1 cellular context compared by ENCODE assay signal in the genomic region with DNA sequence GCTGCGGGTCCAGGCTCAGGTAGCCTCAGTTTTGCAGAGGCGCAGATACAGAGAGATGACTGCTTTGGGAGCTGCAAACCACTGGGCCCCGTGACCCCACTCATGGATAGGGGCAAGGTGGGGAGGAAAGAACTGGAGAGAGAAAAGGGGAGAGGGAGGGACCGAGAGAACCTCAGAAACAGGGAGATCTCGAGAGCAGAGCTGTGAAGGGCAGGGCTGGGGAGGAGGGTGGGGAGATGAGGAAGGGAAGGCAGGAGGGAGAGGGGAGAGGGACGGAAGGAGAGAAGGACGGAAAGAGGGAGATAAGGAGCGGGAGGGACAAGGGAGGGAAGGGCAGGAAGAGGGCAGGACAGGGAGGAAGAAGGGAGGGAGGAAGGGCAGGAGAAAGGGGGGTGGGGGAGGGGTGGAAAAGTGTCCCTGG.
TF ChIP-seq lines count a peak whose summit lies in the region.

No MANE protein-coding gene starts in this region.

TF ChIP-seq in K562, 482 proteins besides CTCF, POLR2A, EP300 and RAD21 (continued from another document and continues in another):
- TF ChIP-seq, protein P1, sequence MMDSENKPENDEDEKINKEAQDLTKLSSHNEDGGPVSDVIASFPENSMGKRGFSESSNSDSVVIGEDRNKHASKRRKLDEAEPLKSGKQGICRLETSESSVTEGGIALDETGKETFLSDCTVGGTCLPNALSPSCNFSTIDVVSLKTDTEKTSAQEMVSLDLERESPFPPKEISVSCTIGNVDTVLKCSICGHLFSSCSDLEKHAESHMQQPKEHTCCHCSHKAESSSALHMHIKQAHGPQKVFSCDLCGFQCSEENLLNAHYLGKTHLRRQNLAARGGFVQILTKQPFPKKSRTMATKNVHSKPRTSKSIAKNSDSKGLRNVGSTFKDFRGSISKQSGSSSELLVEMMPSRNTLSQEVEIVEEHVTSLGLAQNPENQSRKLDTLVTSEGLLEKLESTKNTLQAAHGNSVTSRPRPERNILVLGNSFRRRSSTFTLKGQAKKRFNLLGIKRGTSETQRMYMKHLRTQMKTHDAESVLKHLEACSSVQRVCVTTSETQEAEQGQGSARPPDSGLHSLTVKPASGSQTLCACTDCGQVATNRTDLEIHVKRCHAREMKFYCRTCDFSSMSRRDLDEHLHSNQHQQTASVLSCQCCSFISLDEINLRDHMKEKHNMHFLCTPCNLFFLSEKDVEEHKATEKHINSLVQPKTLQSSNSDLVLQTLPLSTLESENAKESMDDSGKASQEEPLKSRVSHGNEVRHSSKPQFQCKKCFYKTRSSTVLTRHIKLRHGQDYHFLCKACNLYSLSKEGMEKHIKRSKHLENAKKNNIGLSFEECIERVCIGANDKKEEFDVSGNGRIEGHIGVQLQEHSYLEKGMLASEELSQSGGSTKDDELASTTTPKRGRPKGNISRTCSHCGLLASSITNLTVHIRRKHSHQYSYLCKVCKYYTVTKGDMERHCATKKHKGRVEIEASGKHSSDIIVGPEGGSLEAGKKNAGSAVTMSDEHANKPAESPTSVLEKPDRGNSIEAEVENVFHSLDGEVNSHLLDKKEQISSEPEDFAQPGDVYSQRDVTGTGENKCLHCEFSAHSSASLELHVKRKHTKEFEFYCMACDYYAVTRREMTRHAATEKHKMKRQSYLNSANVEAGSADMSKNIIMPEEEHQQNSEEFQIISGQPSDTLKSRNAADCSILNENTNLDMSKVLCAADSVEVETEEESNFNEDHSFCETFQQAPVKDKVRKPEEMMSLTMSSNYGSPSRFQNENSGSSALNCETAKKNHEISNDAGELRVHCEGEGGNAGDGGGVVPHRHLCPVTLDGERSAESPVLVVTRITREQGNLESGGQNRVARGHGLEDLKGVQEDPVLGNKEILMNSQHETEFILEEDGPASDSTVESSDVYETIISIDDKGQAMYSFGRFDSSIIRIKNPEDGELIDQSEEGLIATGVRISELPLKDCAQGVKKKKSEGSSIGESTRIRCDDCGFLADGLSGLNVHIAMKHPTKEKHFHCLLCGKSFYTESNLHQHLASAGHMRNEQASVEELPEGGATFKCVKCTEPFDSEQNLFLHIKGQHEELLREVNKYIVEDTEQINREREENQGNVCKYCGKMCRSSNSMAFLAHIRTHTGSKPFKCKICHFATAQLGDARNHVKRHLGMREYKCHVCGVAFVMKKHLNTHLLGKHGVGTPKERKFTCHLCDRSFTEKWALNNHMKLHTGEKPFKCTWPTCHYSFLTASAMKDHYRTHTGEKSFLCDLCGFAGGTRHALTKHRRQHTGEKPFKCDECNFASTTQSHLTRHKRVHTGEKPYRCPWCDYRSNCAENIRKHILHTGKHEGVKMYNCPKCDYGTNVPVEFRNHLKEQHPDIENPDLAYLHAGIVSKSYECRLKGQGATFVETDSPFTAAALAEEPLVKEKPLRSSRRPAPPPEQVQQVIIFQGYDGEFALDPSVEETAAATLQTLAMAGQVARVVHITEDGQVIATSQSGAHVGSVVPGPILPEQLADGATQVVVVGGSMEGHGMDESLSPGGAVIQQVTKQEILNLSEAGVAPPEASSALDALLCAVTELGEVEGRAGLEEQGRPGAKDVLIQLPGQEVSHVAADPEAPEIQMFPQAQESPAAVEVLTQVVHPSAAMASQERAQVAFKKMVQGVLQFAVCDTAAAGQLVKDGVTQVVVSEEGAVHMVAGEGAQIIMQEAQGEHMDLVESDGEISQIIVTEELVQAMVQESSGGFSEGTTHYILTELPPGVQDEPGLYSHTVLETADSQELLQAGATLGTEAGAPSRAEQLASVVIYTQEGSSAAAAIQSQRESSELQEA (IDR thresholded peaks at IDR 0.05; ENCODE audit: low read depth), result peak; percentile 64
- TF ChIP-seq SRF (CRISPR knock-in tag; IDR thresholded peaks at IDR 0.05) (no peak), CREB1 (IDR thresholded peaks at IDR 0.05) (no peak), CREB1 (CRISPR knock-in tag; IDR thresholded peaks at IDR 0.05) (no peak), CBFB (CRISPR knock-in tag; IDR thresholded peaks at IDR 0.05) (no peak), MTA3 (IDR thresholded peaks at IDR 0.05; ENCODE audit: borderline replicate concordance) (no peak), SNIP1 (IDR thresholded peaks at IDR 0.05; ENCODE audit: low read depth) (no peak), HNRNPH1 (optimal IDR thresholded peaks at IDR 0.05; ENCODE audit: low read depth, low read length) (no peak), CHD2 (IDR thresholded peaks at IDR 0.05; ENCODE audit: low read depth, low read length) (no peak), SMARCE1 (IDR thresholded peaks at IDR 0.05) (0 out of 2 replicates have a peak, but pooled peaks have one; percentile 27), ETV1 (tag; conservative IDR thresholded peaks at IDR 0.05; ENCODE audit: low read depth) (peak; percentile 91), SMARCB1 (IDR thresholded peaks at IDR 0.05; ENCODE audit: insufficient read length, low read depth) (no peak), DPF2 (IDR thresholded peaks at IDR 0.05) (peak; percentile 49; the same call in 1 of the 2 replicates), TFAM (CRISPR knock-in tag; conservative IDR thresholded peaks at IDR 0.05) (no peak), HDAC1 (IDR thresholded peaks at IDR 0.05) (peak in 1 of 2 experiments; percentile 88; a peak in 2 of 4 replicates), E2F3 (CRISPR knock-in tag; IDR thresholded peaks at IDR 0.05) (no peak), EZH2 (IDR thresholded peaks at IDR 0.05; ENCODE audit: borderline replicate concordance, low read depth, low read length) (no peak), ZC3H8 (IDR thresholded peaks at IDR 0.05) (no peak), DDX20 (tag; IDR thresholded peaks at IDR 0.05; ENCODE audit: low read depth) (no peak), MECOM (CRISPR knock-in tag; IDR thresholded peaks at IDR 0.05) (no peak), JUNB (CRISPR knock-in tag; conservative IDR thresholded peaks at IDR 0.05) (no peak), ZNF707 (CRISPR knock-in tag; conservative IDR thresholded peaks at IDR 0.05) (no peak), TRIM28 (IDR thresholded peaks at IDR 0.05) (no peak), ZNF717 (CRISPR knock-in tag; IDR thresholded peaks at IDR 0.05) (no peak), GTF2A2 (tag; IDR thresholded peaks at IDR 0.05) (no peak), ZNF140 (CRISPR knock-in tag; IDR thresholded peaks at IDR 0.05) (no peak), HNRNPUL1 (IDR thresholded peaks at IDR 0.05; ENCODE audit: low read length) (no peak), HDAC2 (IDR thresholded peaks at IDR 0.05) (0 out of 2 replicates have a peak, but pooled peaks have one; percentile 20), MYBL2 (IDR thresholded peaks at IDR 0.05; ENCODE audit: low read depth) (no peak), MYBL2 (CRISPR knock-in tag; IDR thresholded peaks at IDR 0.05; ENCODE audit: borderline replicate concordance) (no peak), NFE2 (IDR thresholded peaks at IDR 0.05; ENCODE audit: low read depth) (no peak), ZC3H11A (IDR thresholded peaks at IDR 0.05; ENCODE audit: low read depth, low read length) (no peak), IRF2 (CRISPR knock-in tag; IDR thresholded peaks at IDR 0.05) (no peak), CBFA2T3 (IDR thresholded peaks at IDR 0.05) (peak; percentile 71), SUPT5H (IDR thresholded peaks at IDR 0.05) (no peak), RBFOX2 (IDR thresholded peaks at IDR 0.05; ENCODE audit: low read depth, low read length) (no peak), LARP7 (IDR thresholded peaks at IDR 0.05) (0 out of 2 replicates have a peak, but pooled peaks have one; percentile 69), NFE2L1 (tag; IDR thresholded peaks at IDR 0.05; ENCODE audit: borderline replicate concordance, low read depth) (no peak), PCBP1 (IDR thresholded peaks at IDR 0.05; ENCODE audit: low read depth, low read length, poor library complexity, severe bottlenecking) (no peak), ZC3H4 (CRISPR knock-in tag; IDR thresholded peaks at IDR 0.05; ENCODE audit: borderline replicate concordance) (no peak), HNRNPLL (IDR thresholded peaks at IDR 0.05; ENCODE audit: low read depth, low read length, poor library complexity, severe bottlenecking) (no peak), PTBP1 (IDR thresholded peaks at IDR 0.05; ENCODE audit: low read depth, low read length) (no peak), THRAP3 (IDR thresholded peaks at IDR 0.05; ENCODE audit: borderline replicate concordance) (no peak), JUND (IDR thresholded peaks at IDR 0.05; ENCODE audit: borderline replicate concordance, low read depth, low read length) (no peak), JUND (tag; IDR thresholded peaks at IDR 0.05; ENCODE audit: borderline replicate concordance, low read depth, low read length) (no peak; the same call in 2 of the 3 replicates)
- TF ChIP-seq, protein P2, sequence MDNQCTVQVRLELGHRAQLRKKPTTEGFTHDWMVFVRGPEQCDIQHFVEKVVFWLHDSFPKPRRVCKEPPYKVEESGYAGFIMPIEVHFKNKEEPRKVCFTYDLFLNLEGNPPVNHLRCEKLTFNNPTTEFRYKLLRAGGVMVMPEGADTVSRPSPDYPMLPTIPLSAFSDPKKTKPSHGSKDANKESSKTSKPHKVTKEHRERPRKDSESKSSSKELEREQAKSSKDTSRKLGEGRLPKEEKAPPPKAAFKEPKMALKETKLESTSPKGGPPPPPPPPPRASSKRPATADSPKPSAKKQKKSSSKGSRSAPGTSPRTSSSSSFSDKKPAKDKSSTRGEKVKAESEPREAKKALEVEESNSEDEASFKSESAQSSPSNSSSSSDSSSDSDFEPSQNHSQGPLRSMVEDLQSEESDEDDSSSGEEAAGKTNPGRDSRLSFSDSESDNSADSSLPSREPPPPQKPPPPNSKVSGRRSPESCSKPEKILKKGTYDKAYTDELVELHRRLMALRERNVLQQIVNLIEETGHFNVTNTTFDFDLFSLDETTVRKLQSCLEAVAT (IDR thresholded peaks at IDR 0.05), result peak in 1 of 2 experiments; percentile 34; a peak in 1 of 4 replicates
- TF ChIP-seq, protein P3, sequence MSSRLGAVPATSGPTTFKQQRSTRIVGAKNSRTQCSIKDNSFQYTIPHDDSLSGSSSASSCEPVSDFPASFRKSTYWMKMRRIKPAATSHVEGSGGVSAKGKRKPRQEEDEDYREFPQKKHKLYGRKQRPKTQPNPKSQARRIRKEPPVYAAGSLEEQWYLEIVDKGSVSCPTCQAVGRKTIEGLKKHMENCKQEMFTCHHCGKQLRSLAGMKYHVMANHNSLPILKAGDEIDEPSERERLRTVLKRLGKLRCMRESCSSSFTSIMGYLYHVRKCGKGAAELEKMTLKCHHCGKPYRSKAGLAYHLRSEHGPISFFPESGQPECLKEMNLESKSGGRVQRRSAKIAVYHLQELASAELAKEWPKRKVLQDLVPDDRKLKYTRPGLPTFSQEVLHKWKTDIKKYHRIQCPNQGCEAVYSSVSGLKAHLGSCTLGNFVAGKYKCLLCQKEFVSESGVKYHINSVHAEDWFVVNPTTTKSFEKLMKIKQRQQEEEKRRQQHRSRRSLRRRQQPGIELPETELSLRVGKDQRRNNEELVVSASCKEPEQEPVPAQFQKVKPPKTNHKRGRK (tag; IDR thresholded peaks at IDR 0.05), result no peak
- TF ChIP-seq, protein P4, sequence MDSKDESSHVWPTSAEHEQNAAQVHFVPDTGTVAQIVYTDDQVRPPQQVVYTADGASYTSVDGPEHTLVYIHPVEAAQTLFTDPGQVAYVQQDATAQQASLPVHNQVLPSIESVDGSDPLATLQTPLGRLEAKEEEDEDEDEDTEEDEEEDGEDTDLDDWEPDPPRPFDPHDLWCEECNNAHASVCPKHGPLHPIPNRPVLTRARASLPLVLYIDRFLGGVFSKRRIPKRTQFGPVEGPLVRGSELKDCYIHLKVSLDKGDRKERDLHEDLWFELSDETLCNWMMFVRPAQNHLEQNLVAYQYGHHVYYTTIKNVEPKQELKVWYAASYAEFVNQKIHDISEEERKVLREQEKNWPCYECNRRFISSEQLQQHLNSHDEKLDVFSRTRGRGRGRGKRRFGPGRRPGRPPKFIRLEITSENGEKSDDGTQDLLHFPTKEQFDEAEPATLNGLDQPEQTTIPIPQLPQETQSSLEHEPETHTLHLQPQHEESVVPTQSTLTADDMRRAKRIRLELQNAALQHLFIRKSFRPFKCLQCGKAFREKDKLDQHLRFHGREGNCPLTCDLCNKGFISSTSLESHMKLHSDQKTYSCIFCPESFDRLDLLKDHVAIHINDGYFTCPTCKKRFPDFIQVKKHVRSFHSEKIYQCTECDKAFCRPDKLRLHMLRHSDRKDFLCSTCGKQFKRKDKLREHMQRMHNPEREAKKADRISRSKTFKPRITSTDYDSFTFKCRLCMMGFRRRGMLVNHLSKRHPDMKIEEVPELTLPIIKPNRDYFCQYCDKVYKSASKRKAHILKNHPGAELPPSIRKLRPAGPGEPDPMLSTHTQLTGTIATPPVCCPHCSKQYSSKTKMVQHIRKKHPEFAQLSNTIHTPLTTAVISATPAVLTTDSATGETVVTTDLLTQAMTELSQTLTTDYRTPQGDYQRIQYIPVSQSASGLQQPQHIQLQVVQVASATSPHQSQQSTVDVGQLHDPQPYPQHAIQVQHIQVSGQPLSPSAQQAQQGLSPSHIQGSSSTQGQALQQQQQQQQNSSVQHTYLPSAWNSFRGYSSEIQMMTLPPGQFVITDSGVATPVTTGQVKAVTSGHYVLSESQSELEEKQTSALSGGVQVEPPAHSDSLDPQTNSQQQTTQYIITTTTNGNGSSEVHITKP (IDR thresholded peaks at IDR 0.05; ENCODE audit: partially characterized antibody), result peak; percentile 15
- TF ChIP-seq, protein P5, sequence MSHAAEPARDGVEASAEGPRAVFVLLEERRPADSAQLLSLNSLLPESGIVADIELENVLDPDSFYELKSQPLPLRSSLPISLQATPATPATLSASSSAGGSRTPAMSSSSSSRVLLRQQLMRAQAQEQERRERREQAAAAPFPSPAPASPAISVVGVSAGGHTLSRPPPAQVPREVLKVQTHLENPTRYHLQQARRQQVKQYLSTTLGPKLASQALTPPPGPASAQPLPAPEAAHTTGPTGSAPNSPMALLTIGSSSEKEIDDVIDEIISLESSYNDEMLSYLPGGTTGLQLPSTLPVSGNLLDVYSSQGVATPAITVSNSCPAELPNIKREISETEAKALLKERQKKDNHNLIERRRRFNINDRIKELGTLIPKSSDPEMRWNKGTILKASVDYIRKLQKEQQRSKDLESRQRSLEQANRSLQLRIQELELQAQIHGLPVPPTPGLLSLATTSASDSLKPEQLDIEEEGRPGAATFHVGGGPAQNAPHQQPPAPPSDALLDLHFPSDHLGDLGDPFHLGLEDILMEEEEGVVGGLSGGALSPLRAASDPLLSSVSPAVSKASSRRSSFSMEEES (CRISPR knock-in tag; IDR thresholded peaks at IDR 0.05), result no peak
- TF ChIP-seq, protein P6, sequence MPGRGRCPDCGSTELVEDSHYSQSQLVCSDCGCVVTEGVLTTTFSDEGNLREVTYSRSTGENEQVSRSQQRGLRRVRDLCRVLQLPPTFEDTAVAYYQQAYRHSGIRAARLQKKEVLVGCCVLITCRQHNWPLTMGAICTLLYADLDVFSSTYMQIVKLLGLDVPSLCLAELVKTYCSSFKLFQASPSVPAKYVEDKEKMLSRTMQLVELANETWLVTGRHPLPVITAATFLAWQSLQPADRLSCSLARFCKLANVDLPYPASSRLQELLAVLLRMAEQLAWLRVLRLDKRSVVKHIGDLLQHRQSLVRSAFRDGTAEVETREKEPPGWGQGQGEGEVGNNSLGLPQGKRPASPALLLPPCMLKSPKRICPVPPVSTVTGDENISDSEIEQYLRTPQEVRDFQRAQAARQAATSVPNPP (IDR thresholded peaks at IDR 0.05; ENCODE audit: borderline replicate concordance, insufficient read depth, insufficient read length), result no peak
- TF ChIP-seq, protein P7, sequence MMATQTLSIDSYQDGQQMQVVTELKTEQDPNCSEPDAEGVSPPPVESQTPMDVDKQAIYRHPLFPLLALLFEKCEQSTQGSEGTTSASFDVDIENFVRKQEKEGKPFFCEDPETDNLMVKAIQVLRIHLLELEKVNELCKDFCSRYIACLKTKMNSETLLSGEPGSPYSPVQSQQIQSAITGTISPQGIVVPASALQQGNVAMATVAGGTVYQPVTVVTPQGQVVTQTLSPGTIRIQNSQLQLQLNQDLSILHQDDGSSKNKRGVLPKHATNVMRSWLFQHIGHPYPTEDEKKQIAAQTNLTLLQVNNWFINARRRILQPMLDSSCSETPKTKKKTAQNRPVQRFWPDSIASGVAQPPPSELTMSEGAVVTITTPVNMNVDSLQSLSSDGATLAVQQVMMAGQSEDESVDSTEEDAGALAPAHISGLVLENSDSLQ (IDR thresholded peaks at IDR 0.05), result peak; percentile 42
